In genomic region chr7:150675714-150676113, GRCh38 we compare ENCODE assay signal across 18 cellular contexts. TPM values are rescaled to one million over a fixed set of nuclear protein-coding genes. Genes with fewer than 3 reads are reported as not detected.
DNase-seq lines count a peak whose midpoint lies in the region; ATAC-seq and TF ChIP-seq lines count a peak whose summit lies in the region.
"Had no signal": no experiment of that assay in that cellular context is flagged by ENCODE, and none has a peak within 500 bp of the region (broad histone marks: within the 10 kb centered on the region; RNA-seq: fewer than 3 reads in every experiment).

No MANE protein-coding gene starts in this region.

- no peak for DNase-seq in heart left ventricle
- no peak for DNase-seq in Right ventricle myocardium inferior (ENCODE audit: missing footprints)
- DNase-seq in activated T-helper 2 cell treated with anti-CD3 and anti-CD28 coated beads, Interferon-gamma antibody, Interleukin-2, Interleukin-4, amounts not matched to agents 10 μg/mL and 5 μg/mL and 100 μg/mL, durations not matched to agents 14 hours and 24 hours and 36 hours (ENCODE audit: low spot score) = no peak
- no peak for DNase-seq in lower lobe of right lung
- no peak for DNase-seq in upper lobe of right lung
- no peak for DNase-seq in DMS53 (lab: John Stamatoyannopoulos, UW)
- DNase-seq: activated CD8-positive, alpha-beta memory T cell treated with anti-CD3 and anti-CD28 coated beads, Interleukin-2, amount 50 U/mL, for 4 hours; DMS153; GOT3; IMR-90; NCI-H1105; SIG-M5; sigmoid colon; stimulated activated CD4-positive, alpha-beta T cell treated with anti-CD3 and anti-CD28 coated beads, Interleukin-4, amount 100 ng/mL, for 4 hours had no signal

- H3K27ac ChIP-seq in heart left ventricle = peak overlapping the region; percentile 53 to 94 (median 70)
- peak overlapping the region; percentile 37 for H3K27ac ChIP-seq in lower lobe of right lung
- peak overlapping the region; percentile 77 for H3K27ac ChIP-seq in upper lobe of right lung
- H3K27ac ChIP-seq: ascending aorta had no signal

- H3K9me3 Mint-ChIP-seq in activated T-helper 2 cell treated with anti-CD3 and anti-CD28 coated beads, Interferon-gamma antibody, Interleukin-2, Interleukin-4, amounts not matched to agents 10 μg/mL and 5 μg/mL and 100 μg/mL, durations not matched to agents 14 hours and 24 hours and 36 hours = peaks cover 26% of the 10 kb centered on the region
- H3K9me3 Mint-ChIP-seq: stimulated activated memory B cell treated with anti-CD40 and anti-IgM and Interleukin-4, amounts not matched to agents 10 μg/mL and 1 μg/mL and 100 μg/mL, for 72 hours had no signal

- H3K4me3 ChIP-seq in heart left ventricle (peak overlapping the region in 2 of 12 donors; percentile 5 to 34), lower lobe of right lung (no peak overlapping the region), upper lobe of right lung (no peak overlapping the region)
- H3K4me3 ChIP-seq: ascending aorta, sigmoid colon had no signal

- H3K36me3 ChIP-seq in heart left ventricle (no peaks in the 10 kb centered on the region), lower lobe of right lung (no peaks in the 10 kb centered on the region), upper lobe of right lung (no peaks in the 10 kb centered on the region)
- H3K36me3 ChIP-seq: ascending aorta, sigmoid colon had no signal

- peak overlapping the region; percentile 61 for H3K27ac Mint-ChIP-seq in activated T-helper 2 cell treated with anti-CD3 and anti-CD28 coated beads, Interferon-gamma antibody, Interleukin-2, Interleukin-4, amounts not matched to agents 10 μg/mL and 5 μg/mL and 100 μg/mL, durations not matched to agents 14 hours and 24 hours and 36 hours
- H3K27ac Mint-ChIP-seq: stimulated activated memory B cell treated with anti-CD40 and anti-IgM and Interleukin-4, amounts not matched to agents 10 μg/mL and 1 μg/mL and 100 μg/mL, for 72 hours had no signal

- TF ChIP-seq CTCF in heart left ventricle (IDR thresholded peaks at IDR 0.05) (no peak), lower lobe of right lung (IDR thresholded peaks at IDR 0.05) (no peak), upper lobe of right lung (IDR thresholded peaks at IDR 0.05) (no peak)

- H3K27me3 ChIP-seq in heart left ventricle = no peaks in the 10 kb centered on the region
- no peaks in the 10 kb centered on the region for H3K27me3 ChIP-seq in lower lobe of right lung (ENCODE audit: low read depth)
- H3K27me3 ChIP-seq in upper lobe of right lung = no peaks in the 10 kb centered on the region
- H3K27me3 ChIP-seq: ascending aorta, sigmoid colon had no signal

- ATAC-seq in heart left ventricle (no peak), Right ventricle myocardium inferior (no peak), lower lobe of right lung (no peak), upper lobe of right lung (no peak), HG03342 (IDR thresholded peaks at IDR 0.05; ENCODE audit: unreplicated experiment) (no peak), GM19328 (IDR thresholded peaks at IDR 0.05; ENCODE audit: unreplicated experiment) (no peak)
- ATAC-seq: stimulated activated memory B cell treated with anti-CD40 and anti-IgM and Interleukin-4, amounts not matched to agents 10 μg/mL and 1 μg/mL and 100 μg/mL, for 72 hours had no signal

- H3K4me3 Mint-ChIP-seq in activated T-helper 2 cell treated with anti-CD3 and anti-CD28 coated beads, Interferon-gamma antibody, Interleukin-2, Interleukin-4, amounts not matched to agents 10 μg/mL and 5 μg/mL and 100 μg/mL, durations not matched to agents 14 hours and 24 hours and 36 hours (ENCODE audit: low read depth) = no peak overlapping the region
- H3K4me3 Mint-ChIP-seq: stimulated activated memory B cell treated with anti-CD40 and anti-IgM and Interleukin-4, amounts not matched to agents 10 μg/mL and 1 μg/mL and 100 μg/mL, for 72 hours had no signal

- H3K4me1 ChIP-seq in heart left ventricle (peaks cover 0 to 40% (median 7%) of the 10 kb centered on the region in 12 donors), lower lobe of right lung (peaks cover 20% of the 10 kb centered on the region), upper lobe of right lung (peaks cover 13% of the 10 kb centered on the region)
- H3K4me1 ChIP-seq: ascending aorta, sigmoid colon had no signal

- H3K9me3 ChIP-seq in heart left ventricle (no peaks in the 10 kb centered on the region), lower lobe of right lung (no peaks in the 10 kb centered on the region), upper lobe of right lung (no peaks in the 10 kb centered on the region)
- H3K9me3 ChIP-seq: ascending aorta, sigmoid colon had no signal

- 55 to 68% (median 59%) methylated on average over 2 of the region's 2 CpGs for WGBS in heart left ventricle, 4 donors

- no peaks in the 10 kb centered on the region for H3K27me3 Mint-ChIP-seq in activated T-helper 2 cell treated with anti-CD3 and anti-CD28 coated beads, Interferon-gamma antibody, Interleukin-2, Interleukin-4, amounts not matched to agents 10 μg/mL and 5 μg/mL and 100 μg/mL, durations not matched to agents 14 hours and 24 hours and 36 hours (ENCODE audit: low read depth)
- H3K27me3 Mint-ChIP-seq: stimulated activated memory B cell treated with anti-CD40 and anti-IgM and Interleukin-4, amounts not matched to agents 10 μg/mL and 1 μg/mL and 100 μg/mL, for 72 hours had no signal

- H3K36me3 Mint-ChIP-seq in activated T-helper 2 cell treated with anti-CD3 and anti-CD28 coated beads, Interferon-gamma antibody, Interleukin-2, Interleukin-4, amounts not matched to agents 10 μg/mL and 5 μg/mL and 100 μg/mL, durations not matched to agents 14 hours and 24 hours and 36 hours (ENCODE audit: low read depth) = peaks cover 39% of the 10 kb centered on the region
- H3K36me3 Mint-ChIP-seq: stimulated activated memory B cell treated with anti-CD40 and anti-IgM and Interleukin-4, amounts not matched to agents 10 μg/mL and 1 μg/mL and 100 μg/mL, for 72 hours had no signal

- intact Hi-C loops in heart left ventricle (cut with DNase I) = loop anchor here in 2 of 10 donors (5.0 kb wide), 2 partner anchors 42 to 43 kb away; partner anchors contain the start of genes GIMAP1 (in 1 of the 2) and GIMAP6 (in 1 of the 2)
- intact Hi-C loops in Right ventricle myocardium inferior (cut with DNase I) = loop anchor here (5.0 kb wide), 1 partner anchor 62 kb away; the partner anchor contains the start of gene GIMAP5
- intact Hi-C loops in activated T-helper 2 cell treated with anti-CD3 and anti-CD28 coated beads, Interferon-gamma antibody, Interleukin-2, Interleukin-4, amounts not matched to agents 10 μg/mL and 5 μg/mL and 100 μg/mL, durations not matched to agents 14 hours and 24 hours and 36 hours (cut with micrococcal nuclease) = loop anchor here (1.0 to 2.0 kb wide), 2 partner anchors 7 to 79 kb away; no protein-coding TSS in a partner anchor
- intact Hi-C loops in lower lobe of right lung (cut with DNase I) = no loop called here
- intact Hi-C loops in upper lobe of right lung (cut with DNase I) = no loop called here

- H3K4me1 Mint-ChIP-seq in activated T-helper 2 cell treated with anti-CD3 and anti-CD28 coated beads, Interferon-gamma antibody, Interleukin-2, Interleukin-4, amounts not matched to agents 10 μg/mL and 5 μg/mL and 100 μg/mL, durations not matched to agents 14 hours and 24 hours and 36 hours (ENCODE audit: low read depth) = peaks cover 61% of the 10 kb centered on the region

- TF ChIP-seq POLR2A in heart left ventricle (IDR thresholded peaks at IDR 0.05) = no peak

RNA-seq across cellular contexts. Expression of gene GIMAP2, which starts 9.8 kb away (rescaled TPM):
- total RNA-seq in heart left ventricle (10 to 100 TPM in 2 of 9 donors, 1 to 10 TPM in 7; 2.1 to 23.5 (median 4.9) TPM), Right ventricle myocardium inferior (6.2 TPM), lower lobe of right lung (46.9 TPM), upper lobe of right lung (33.0 TPM)
- polyA plus RNA-seq in heart left ventricle = 1 to 10 TPM; 2.3 to 6.6 TPM
- 29.3 and 30.5 TPM in 2 replicates for total RNA-seq in activated T-helper 2 cell treated with anti-CD3 and anti-CD28 coated beads, Interferon-gamma antibody, Interleukin-2, Interleukin-4, amounts not matched to agents 10 μg/mL and 5 μg/mL and 100 μg/mL, durations not matched to agents 14 hours and 24 hours and 36 hours
- polyA plus RNA-seq: IMR-90 had no signal

RNA-seq across cellular contexts. Expression of gene GIMAP1, which starts 40.7 kb away (rescaled TPM):
- 1 to 10 TPM; 3.4 to 9.2 (median 5.8) TPM for total RNA-seq in heart left ventricle
- polyA plus RNA-seq in heart left ventricle = 1 to 10 TPM; 7.7 to 9.7 TPM
- total RNA-seq in Right ventricle myocardium inferior = 5.8 TPM
- 3.9 and 4.5 TPM in 2 replicates for total RNA-seq in activated T-helper 2 cell treated with anti-CD3 and anti-CD28 coated beads, Interferon-gamma antibody, Interleukin-2, Interleukin-4, amounts not matched to agents 10 μg/mL and 5 μg/mL and 100 μg/mL, durations not matched to agents 14 hours and 24 hours and 36 hours
- 18.8 TPM for total RNA-seq in lower lobe of right lung
- total RNA-seq in upper lobe of right lung = 13.0 TPM
- total RNA-seq: IMR-90 had no signal
- polyA plus RNA-seq: IMR-90 had no signal

RNA-seq across cellular contexts. Expression of gene GIMAP6, which starts 43.5 kb away (rescaled TPM):
- total RNA-seq in heart left ventricle (10 to 100 TPM; 20.3 to 52.7 (median 24.4) TPM), Right ventricle myocardium inferior (33.5 TPM), lower lobe of right lung (69.3 TPM), upper lobe of right lung (61.7 TPM)
- polyA plus RNA-seq in heart left ventricle = 10 to 100 TPM; 13.8 to 29.6 TPM
- total RNA-seq in activated T-helper 2 cell treated with anti-CD3 and anti-CD28 coated beads, Interferon-gamma antibody, Interleukin-2, Interleukin-4, amounts not matched to agents 10 μg/mL and 5 μg/mL and 100 μg/mL, durations not matched to agents 14 hours and 24 hours and 36 hours = 25.8 and 29.4 TPM in 2 replicates
- total RNA-seq: IMR-90 had no signal
- polyA plus RNA-seq: IMR-90 had no signal

Comparison
In these comparisons a context has a peak if more than half of its experiments do, and no peak if none do; other contexts are left out.
1. intact Hi-C loops: an anchor here in Right ventricle myocardium inferior (5.0 kb wide) and activated T-helper 2 cell treated with anti-CD3 and anti-CD28 coated beads, Interferon-gamma antibody, Interleukin-2, Interleukin-4, amounts not matched to agents 10 μg/mL and 5 μg/mL and 100 μg/mL, durations not matched to agents 14 hours and 24 hours and 36 hours (1.0 to 2.0 kb wide); none called in lower lobe of right lung and upper lobe of right lung.